ENCODE assay signal across 8 cellular contexts in the genomic region with DNA sequence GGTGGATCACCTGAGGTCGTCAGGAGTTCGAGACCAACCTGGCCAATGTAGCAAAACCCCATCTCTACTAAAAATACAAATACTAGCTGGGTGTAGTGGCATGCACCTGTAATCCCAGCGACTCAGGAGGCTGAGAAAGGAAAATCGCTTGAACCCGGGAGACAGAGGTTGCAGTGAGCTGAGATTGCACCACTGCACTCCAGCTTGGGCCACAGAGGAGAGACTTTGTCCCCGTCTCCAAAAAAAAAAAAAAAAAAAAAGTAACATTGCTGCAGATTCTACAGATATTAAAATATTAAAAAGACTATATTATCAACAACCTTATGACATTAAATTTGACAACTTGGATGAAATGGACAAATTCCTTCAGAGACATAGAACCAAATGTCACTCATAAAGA.
"Had no signal": no experiment of that assay in that cellular context is flagged by ENCODE, and none has a peak within 500 bp of the region (broad histone marks: within the 10 kb centered on the region; RNA-seq: fewer than 3 reads in every experiment).

No MANE protein-coding gene starts in this region.

- H3K27ac ChIP-seq: GM23248, HL-60 had no signal

- H3K4me3 ChIP-seq: GM23248, HAP-1, K562 had no signal

- DNase-seq: GM23248, GOT3, H7, HFFc6, IMR-90 had no signal

- H3K9me3 ChIP-seq: HAP-1 had no signal

- H2AFZ ChIP-seq: GM23248 had no signal

- H3K9ac ChIP-seq: GM23248 had no signal

- H3K4me1 ChIP-seq: HAP-1 had no signal

- FAIRE-seq: K562 had no signal

- ATAC-seq: K562 had no signal

- H3K36me3 ChIP-seq: HAP-1 had no signal
